24 cellular contexts compared by ENCODE assay signal in genomic region chr10:115814542-115814941, GRCh38.
"Had no signal": no experiment of that assay in that cellular context is flagged by ENCODE, and none has a peak within 500 bp of the region (broad histone marks: within the 10 kb centered on the region; RNA-seq: fewer than 3 reads in every experiment).

No MANE protein-coding gene starts in this region.

- ATAC-seq: esophagus mucosa; gastrocnemius medialis; heart right ventricle; naive thymus-derived CD4-positive, alpha-beta T cell; sciatic nerve; stimulated activated memory B cell treated with anti-CD40 and anti-IgM and Interleukin-4, amounts not matched to agents 10 μg/mL and 1 μg/mL and 100 μg/mL, for 72 hours had no signal

- H3K9me3 ChIP-seq: colonic mucosa, gastrocnemius medialis, prostate gland, thoracic aorta, upper lobe of left lung had no signal

- H3K27me3 ChIP-seq: colonic mucosa, gastrocnemius medialis, heart right ventricle, neural progenitor cell, tibial nerve, upper lobe of left lung had no signal

- H3K4me1 ChIP-seq: colonic mucosa, gastrocnemius medialis, heart right ventricle, prostate gland, upper lobe of left lung had no signal

- H3K9ac ChIP-seq: neural progenitor cell had no signal

- H3K36me3 ChIP-seq: colonic mucosa, gastrocnemius medialis, heart right ventricle, neural progenitor cell, prostate gland, thoracic aorta, tibial nerve, upper lobe of left lung had no signal

- DNase-seq: colonic mucosa; effector CD8-positive, alpha-beta T cell; endodermal cell; foreskin fibroblast; gastrocnemius medialis; glutamatergic neuron; heart right ventricle; hippocampal formation; kidney glomerular epithelial cell; mesenchymal stem cell; naive thymus-derived CD4-positive, alpha-beta T cell; retina; stimulated activated CD4-positive, alpha-beta T cell treated with anti-CD3 and anti-CD28 coated beads, Interleukin-2, amount 100 ng/mL, for 24 hours; stimulated activated CD4-positive, alpha-beta T cell treated with anti-CD3 and anti-CD28 coated beads, Interleukin-4, amount 100 ng/mL, for 24 hours; upper lobe of left lung had no signal

- H3K4me3 ChIP-seq: colonic mucosa, gastrocnemius medialis, heart right ventricle, neural progenitor cell, prostate gland, thoracic aorta, tibial nerve, upper lobe of left lung had no signal

- H3K27ac ChIP-seq: colonic mucosa, epithelial cell of prostate, gastrocnemius medialis, heart right ventricle, neural progenitor cell, prostate gland, thoracic aorta, tibial nerve, upper lobe of left lung had no signal

- FAIRE-seq: urothelium cell line had no signal
